ENCODE assay signal across 8 cellular contexts in genomic region chr9:136885950-136886578, GRCh38. TPM values are rescaled to one million over a fixed set of nuclear protein-coding genes. Genes with fewer than 3 reads are reported as not detected.
A peak's percentile ranks its signal among the peaks of the same experiment; 100 is the strongest.
DNase-seq lines count a peak whose midpoint lies in the region; ATAC-seq and TF ChIP-seq lines count a peak whose summit lies in the region.

A gene with protein sequence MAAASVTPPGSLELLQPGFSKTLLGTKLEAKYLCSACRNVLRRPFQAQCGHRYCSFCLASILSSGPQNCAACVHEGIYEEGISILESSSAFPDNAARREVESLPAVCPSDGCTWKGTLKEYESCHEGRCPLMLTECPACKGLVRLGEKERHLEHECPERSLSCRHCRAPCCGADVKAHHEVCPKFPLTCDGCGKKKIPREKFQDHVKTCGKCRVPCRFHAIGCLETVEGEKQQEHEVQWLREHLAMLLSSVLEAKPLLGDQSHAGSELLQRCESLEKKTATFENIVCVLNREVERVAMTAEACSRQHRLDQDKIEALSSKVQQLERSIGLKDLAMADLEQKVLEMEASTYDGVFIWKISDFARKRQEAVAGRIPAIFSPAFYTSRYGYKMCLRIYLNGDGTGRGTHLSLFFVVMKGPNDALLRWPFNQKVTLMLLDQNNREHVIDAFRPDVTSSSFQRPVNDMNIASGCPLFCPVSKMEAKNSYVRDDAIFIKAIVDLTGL (plus strand): TSS chr9:136886516. CDS start chr9:136898741, 12,225 bp downstream.

- ATAC-seq in GM21576 (IDR thresholded peaks at IDR 0.05; ENCODE audit: unreplicated experiment) = peak; percentile 76

- no peak for TF ChIP-seq RAD21 in Ishikawa (IDR thresholded peaks at IDR 0.05; ENCODE audit: low read depth)

- peak; percentile 97 for DNase-seq in DMS153 (lab: John Stamatoyannopoulos, UW)
- DNase-seq in OCI-M2 (lab: John Stamatoyannopoulos, UW; ENCODE audit: unreplicated experiment) = peak; percentile 73
- peak; percentile 92 for DNase-seq in activated T-cell treated with anti-CD3 and anti-CD28 coated beads for 4 hours
- peak; percentile 77 for DNase-seq in epithelial cell of proximal tubule (ENCODE audit: low read depth)
- DNase-seq in mucosa of gallbladder (ENCODE audit: low spot score) = peak; percentile 99
- DNase-seq in stimulated activated CD8-positive, alpha-beta memory T cell treated with anti-CD3 and anti-CD28 coated beads, Interleukin-4, amount 100 ng/mL, for 24 hours (ENCODE audit: low read depth) = peak; percentile 95

- TF ChIP-seq CTCF in epithelial cell of proximal tubule (conservative IDR thresholded peaks at IDR 0.05; ENCODE audit: low read depth, low read length) = no peak

- TF ChIP-seq EP300 in Ishikawa (IDR thresholded peaks at IDR 0.05; ENCODE audit: borderline replicate concordance) = 0 out of 2 replicates have a peak, but pooled peaks have one; percentile 3

- H3K4me3 ChIP-seq in epithelial cell of proximal tubule (ENCODE audit: low read depth, low read length) = peak within 1 kb of the TSS; percentile 93

TF ChIP-seq in Ishikawa, 13 proteins besides CTCF, POLR2A, EP300 and RAD21:
- TF ChIP-seq ZBTB7A (IDR thresholded peaks at IDR 0.05; ENCODE audit: low read depth) = 0 out of 2 replicates have a peak, but pooled peaks have one; percentile 12
- 0 out of 2 replicates have a peak, but pooled peaks have one; percentile 31 for TF ChIP-seq USF1 (IDR thresholded peaks at IDR 0.05)
- no peak for TF ChIP-seq NFIC (IDR thresholded peaks at IDR 0.05)
- TF ChIP-seq FOXM1 (IDR thresholded peaks at IDR 0.05; ENCODE audit: borderline replicate concordance, low read depth) = no peak
- TF ChIP-seq YY1 (IDR thresholded peaks at IDR 0.05; ENCODE audit: low read depth) = peak; percentile 18; the same call in 1 of the 2 replicates
- TF ChIP-seq, protein P1, sequence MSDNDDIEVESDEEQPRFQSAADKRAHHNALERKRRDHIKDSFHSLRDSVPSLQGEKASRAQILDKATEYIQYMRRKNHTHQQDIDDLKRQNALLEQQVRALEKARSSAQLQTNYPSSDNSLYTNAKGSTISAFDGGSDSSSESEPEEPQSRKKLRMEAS (IDR thresholded peaks at IDR 0.05) = peak; percentile 83
- TF ChIP-seq CREB1 (IDR thresholded peaks at IDR 0.05; ENCODE audit: low read depth) = peak; percentile 74
- TF ChIP-seq TEAD4 (IDR thresholded peaks at IDR 0.05) = no peak
- TF ChIP-seq REST (IDR thresholded peaks at IDR 0.05; ENCODE audit: low read depth) = no peak
- peak; percentile 56; the same call in 1 of the 2 replicates for TF ChIP-seq TAF1 (IDR thresholded peaks at IDR 0.05; ENCODE audit: low read depth)
- TF ChIP-seq EGR1 (IDR thresholded peaks at IDR 0.05) = 0 out of 2 replicates have a peak, but pooled peaks have one; percentile 2

RNA-seq across cellular contexts. Expression of the gene that starts here (rescaled TPM):
- total RNA-seq in epithelial cell of proximal tubule (21.0 and 26.1 TPM in 2 replicates), mucosa of gallbladder (19.6 TPM)

Comparison
In these comparisons a context has a peak if more than half of its experiments do, and no peak if none do; other contexts are left out.
1. Peak in every context shown above with its lines: DNase-seq, ATAC-seq and H3K4me3 ChIP-seq.